Comparison of ENCODE assay signal across 22 cellular contexts in the genomic region with DNA sequence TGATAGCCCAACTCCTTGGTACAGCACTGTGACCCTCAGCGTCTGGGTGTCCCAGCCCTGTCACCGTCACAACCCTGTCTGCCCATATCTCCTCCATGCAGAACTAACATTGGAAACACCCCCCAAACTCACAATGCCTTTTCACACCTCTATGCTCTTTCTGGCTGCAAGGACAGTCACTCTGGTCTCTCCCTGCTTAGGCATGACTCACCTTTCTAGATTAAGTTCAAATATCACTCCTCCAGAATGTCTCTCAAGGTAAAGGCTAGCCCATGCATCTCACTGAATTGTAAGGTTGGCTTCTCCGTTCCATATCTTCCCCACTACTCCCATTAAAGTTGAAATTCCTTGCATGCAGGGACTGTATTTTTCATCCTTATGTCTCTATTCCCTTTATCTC. TPM values are rescaled to one million over a fixed set of nuclear protein-coding genes. Genes with fewer than 3 reads are reported as not detected.
DNase-seq lines count a peak whose midpoint lies in the region; ATAC-seq, FAIRE-seq and TF ChIP-seq lines count a peak whose summit lies in the region.
"Had no signal": no experiment of that assay in that cellular context is flagged by ENCODE, and none has a peak within 500 bp of the region (broad histone marks: within the 10 kb centered on the region; RNA-seq: fewer than 3 reads in every experiment).

No MANE protein-coding gene starts in this region.

- H3K9me3 Mint-ChIP-seq in activated CD4-positive, alpha-beta T cell treated with anti-CD3 and anti-CD28 coated beads for 36 hours (ENCODE audit: low read depth), result no peaks in the 10 kb centered on the region
- H3K9me3 Mint-ChIP-seq in activated CD4-positive, alpha-beta T cell treated with anti-CD3 and anti-CD28 coated beads, Interleukin-2, amount 10 ng/mL, durations not matched to agents 7 days and 5 days, result no peaks in the 10 kb centered on the region
- H3K9me3 Mint-ChIP-seq: H9 had no signal

- no peaks in the 10 kb centered on the region for H3K4me1 Mint-ChIP-seq in activated CD4-positive, alpha-beta T cell treated with anti-CD3 and anti-CD28 coated beads for 36 hours
- H3K4me1 Mint-ChIP-seq in activated CD4-positive, alpha-beta T cell treated with anti-CD3 and anti-CD28 coated beads, Interleukin-2, amount 10 ng/mL, durations not matched to agents 7 days and 5 days, result no peaks in the 10 kb centered on the region

- DNase-seq in activated CD4-positive, alpha-beta T cell treated with anti-CD3 and anti-CD28 coated beads for 36 hours, result no peak
- DNase-seq in activated CD4-positive, alpha-beta T cell treated with anti-CD3 and anti-CD28 coated beads, Interleukin-2, amount 10 ng/mL, durations not matched to agents 7 days and 5 days, result no peak
- peak; percentile 4 for DNase-seq in HEK293T (ENCODE audit: extremely low spot score)
- DNase-seq in bronchial epithelial cell (ENCODE audit: low read depth), result peak; percentile 34
- peak; percentile 33 for DNase-seq in kidney tubule cell (ENCODE audit: low spot score)
- no peak for DNase-seq in stomach
- no peak for DNase-seq in pancreas
- DNase-seq in LoVo (ENCODE audit: low spot score), result no peak
- DNase-seq: 8988T; CD4-positive, CD25-positive, alpha-beta regulatory T cell; DMS153; DND-41; H9; KG1; MM.1S; NCI-H2029; NCI-H526 treated with DMSO at 0.1 percent for 48 hours; Peyer's patch; SHP77 treated with DMSO at 0.1 percent for 48 hours had no signal

- CTCF ChIA-PET in activated CD4-positive, alpha-beta T cell treated with anti-CD3 and anti-CD28 coated beads for 36 hours (lab: Charles Lee), result interaction anchor here (2.2 kb wide), 1 partner anchor 549 kb away, joined by 18 read pairs; no protein-coding TSS in a partner anchor
- CTCF ChIA-PET in activated CD4-positive, alpha-beta T cell treated with anti-CD3 and anti-CD28 coated beads, Interleukin-2, amount 10 ng/mL, durations not matched to agents 7 days and 5 days (lab: Charles Lee), result interaction anchor here (1.5 kb wide), 1 partner anchor 549 kb away, joined by 6 read pairs; no protein-coding TSS in a partner anchor
- CTCF ChIA-PET in HEK293T (lab: Yijun Ruan, JAX), result interaction anchor here (1.2 to 4.9 kb wide), 3 partner anchors 14 to 126 kb away, joined by 4 to 43 read pairs (median 9); no protein-coding TSS in a partner anchor

- peak; percentile 23 for ATAC-seq in activated CD4-positive, alpha-beta T cell treated with anti-CD3 and anti-CD28 coated beads for 36 hours
- no peak for ATAC-seq in pancreas

- H3K27ac ChIP-seq in stomach, result no peak overlapping the region
- no peak overlapping the region for H3K27ac ChIP-seq in pancreas
- H3K27ac ChIP-seq: Peyer's patch had no signal

- no peak overlapping the region for H3K27ac Mint-ChIP-seq in activated CD4-positive, alpha-beta T cell treated with anti-CD3 and anti-CD28 coated beads for 36 hours
- no peak overlapping the region for H3K27ac Mint-ChIP-seq in activated CD4-positive, alpha-beta T cell treated with anti-CD3 and anti-CD28 coated beads, Interleukin-2, amount 10 ng/mL, durations not matched to agents 7 days and 5 days
- H3K27ac Mint-ChIP-seq: CD4-positive, CD25-positive, alpha-beta regulatory T cell; H9 had no signal

- H3K4me3 ChIP-seq in bronchial epithelial cell (ENCODE audit: low read depth, low read length), result no peak overlapping the region
- no peak overlapping the region for H3K4me3 ChIP-seq in stomach
- no peak overlapping the region for H3K4me3 ChIP-seq in pancreas
- H3K4me3 ChIP-seq: Peyer's patch had no signal

- no peak for TF ChIP-seq POLR2A in stomach (IDR thresholded peaks at IDR 0.05)

- no peaks in the 10 kb centered on the region for H3K36me3 Mint-ChIP-seq in activated CD4-positive, alpha-beta T cell treated with anti-CD3 and anti-CD28 coated beads for 36 hours (ENCODE audit: low read depth)
- H3K36me3 Mint-ChIP-seq in activated CD4-positive, alpha-beta T cell treated with anti-CD3 and anti-CD28 coated beads, Interleukin-2, amount 10 ng/mL, durations not matched to agents 7 days and 5 days (ENCODE audit: low read depth), result no peaks in the 10 kb centered on the region
- H3K36me3 Mint-ChIP-seq: CD4-positive, CD25-positive, alpha-beta regulatory T cell had no signal

- H3K36me3 ChIP-seq in bronchial epithelial cell (ENCODE audit: control insufficient read depth, insufficient read depth, low read length) (no peaks in the 10 kb centered on the region), stomach (no peaks in the 10 kb centered on the region), pancreas (no peaks in the 10 kb centered on the region)
- H3K36me3 ChIP-seq: Peyer's patch had no signal

- TF ChIP-seq CTCF in bronchial epithelial cell (IDR thresholded peaks at IDR 0.05; ENCODE audit: insufficient read depth, low read length, severe bottlenecking), result no peak
- TF ChIP-seq CTCF in stomach (IDR thresholded peaks at IDR 0.05), result no peak
- no peak for TF ChIP-seq CTCF in pancreas (IDR thresholded peaks at IDR 0.05)

- no peak overlapping the region for H3K4me3 Mint-ChIP-seq in activated CD4-positive, alpha-beta T cell treated with anti-CD3 and anti-CD28 coated beads for 36 hours
- no peak overlapping the region for H3K4me3 Mint-ChIP-seq in activated CD4-positive, alpha-beta T cell treated with anti-CD3 and anti-CD28 coated beads, Interleukin-2, amount 10 ng/mL, durations not matched to agents 7 days and 5 days
- H3K4me3 Mint-ChIP-seq: CD4-positive, CD25-positive, alpha-beta regulatory T cell; H9 had no signal

- H3K4me1 ChIP-seq in stomach (peaks cover 0 to 4% (median 2%) of the 10 kb centered on the region in 4 donors), pancreas (no peaks in the 10 kb centered on the region)
- H3K4me1 ChIP-seq: Peyer's patch had no signal

- no peaks in the 10 kb centered on the region for H3K27me3 ChIP-seq in bronchial epithelial cell (ENCODE audit: control insufficient read depth, insufficient read depth, low read length)
- no peaks in the 10 kb centered on the region for H3K27me3 ChIP-seq in stomach
- no peaks in the 10 kb centered on the region for H3K27me3 ChIP-seq in pancreas
- H3K27me3 ChIP-seq: Peyer's patch had no signal

- H3K9me3 ChIP-seq in stomach, result no peaks in the 10 kb centered on the region
- H3K9me3 ChIP-seq in pancreas, result no peaks in the 10 kb centered on the region
- H3K9me3 ChIP-seq: Peyer's patch had no signal

- FAIRE-seq in bronchial epithelial cell (lab: Jason Lieb, UNC) (no peak), pancreas (lab: Jason Lieb, UNC) (no peak)
- FAIRE-seq: GM18507 had no signal

- 85 to 91% (median 89%) methylated on average over 3 of the region's 3 CpGs for WGBS in stomach, 5 donors
- 86 to 89% methylated on average over 3 of the region's 3 CpGs for WGBS in pancreas, 2 donors

- no peaks in the 10 kb centered on the region for H3K27me3 Mint-ChIP-seq in activated CD4-positive, alpha-beta T cell treated with anti-CD3 and anti-CD28 coated beads for 36 hours
- H3K27me3 Mint-ChIP-seq in activated CD4-positive, alpha-beta T cell treated with anti-CD3 and anti-CD28 coated beads, Interleukin-2, amount 10 ng/mL, durations not matched to agents 7 days and 5 days, result peaks cover 23% of the 10 kb centered on the region

- POLR2A ChIA-PET in activated CD4-positive, alpha-beta T cell treated with anti-CD3 and anti-CD28 coated beads for 36 hours (lab: Charles Lee), result no interaction called here
- POLR2A ChIA-PET in activated CD4-positive, alpha-beta T cell treated with anti-CD3 and anti-CD28 coated beads, Interleukin-2, amount 10 ng/mL, durations not matched to agents 7 days and 5 days (lab: Charles Lee), result no interaction called here
- POLR2A ChIA-PET in HEK293T (lab: Yijun Ruan, JAX), result no interaction called here

- intact Hi-C loops in activated CD4-positive, alpha-beta T cell treated with anti-CD3 and anti-CD28 coated beads for 36 hours (cut with DNase I, micrococcal nuclease), result loop anchor here (5.0 to 10.0 kb wide), 2 partner anchors 150 to 888 kb away; no protein-coding TSS in a partner anchor
- intact Hi-C loops in stomach (cut with DNase I; ENCODE audit: low total_unique reads), result loop anchor here (10.0 kb wide), 1 partner anchor 548 kb away; no protein-coding TSS in a partner anchor
- intact Hi-C loops in pancreas (cut with DNase I), result loop anchor here in 2 of 3 donors (5.0 to 10.0 kb wide), 3 partner anchors 548 to 888 kb away; no protein-coding TSS in a partner anchor

- no peak for TF ChIP-seq EP300 in stomach (IDR thresholded peaks at IDR 0.05)

TF ChIP-seq in HEK293T, 16 proteins besides CTCF, POLR2A, EP300 and RAD21 (continues in another document):
- TF ChIP-seq NFRKB (IDR thresholded peaks at IDR 0.05) (no peak), FOXM1 (IDR thresholded peaks at IDR 0.05; ENCODE audit: borderline replicate concordance) (no peak), TARDBP (IDR thresholded peaks at IDR 0.05) (no peak), FOXK2 (IDR thresholded peaks at IDR 0.05) (no peak), FOXA1 (IDR thresholded peaks at IDR 0.05) (no peak), ELF4 (IDR thresholded peaks at IDR 0.05) (no peak), LEF1 (IDR thresholded peaks at IDR 0.05; ENCODE audit: borderline replicate concordance) (no peak), CTBP1 (IDR thresholded peaks at IDR 0.05; ENCODE audit: borderline replicate concordance) (no peak), ARNT (IDR thresholded peaks at IDR 0.05) (no peak), L3MBTL2 (conservative IDR thresholded peaks at IDR 0.05) (no peak)

RNA-seq across cellular contexts. Expression of gene CAPN8, which starts 17.0 kb away (rescaled TPM):
- total RNA-seq in activated CD4-positive, alpha-beta T cell treated with anti-CD3 and anti-CD28 coated beads for 36 hours, result not detected
- not detected for total RNA-seq in activated CD4-positive, alpha-beta T cell treated with anti-CD3 and anti-CD28 coated beads, Interleukin-2, amount 10 ng/mL, durations not matched to agents 7 days and 5 days
- under 0.01 and 0.26 TPM in 2 replicates for total RNA-seq in bronchial epithelial cell
- total RNA-seq in stomach, result 100 to 1,000 TPM in 4 of 5 donors, 10 to 100 TPM in 1; 67.5 to 581 (median 254) TPM
- 100 to 1,000 TPM in 1 of 3 donors, 10 to 100 TPM in 2; 28.3 to 127 (median 31.0) TPM for polyA plus RNA-seq in stomach
- total RNA-seq in pancreas, result 10 to 100 TPM in 1 of 6 donors, 1 to 10 TPM in 4, under 1 TPM in 1; 0.67 to 12.5 (median 1.4) TPM
- 1 to 10 TPM; 2.2 to 3.6 TPM for polyA plus RNA-seq in pancreas
- total RNA-seq: H9, NCI-H460 had no signal
- polyA plus RNA-seq: BJ had no signal

RNA-seq across cellular contexts. Expression of gene CAPN2, which starts 29.8 kb away (rescaled TPM):
- 10 to 100 TPM; 31.1 to 33.1 TPM for total RNA-seq in activated CD4-positive, alpha-beta T cell treated with anti-CD3 and anti-CD28 coated beads for 36 hours
- 100 to 1,000 TPM; 206 to 207 TPM for total RNA-seq in activated CD4-positive, alpha-beta T cell treated with anti-CD3 and anti-CD28 coated beads, Interleukin-2, amount 10 ng/mL, durations not matched to agents 7 days and 5 days
- total RNA-seq in bronchial epithelial cell (353 and 526 TPM in 2 replicates), stomach (100 to 1,000 TPM; 224 to 739 (median 358) TPM), pancreas (10 to 100 TPM; 48.2 to 90.0 (median 54.6) TPM)
- polyA plus RNA-seq in stomach (100 to 1,000 TPM; 128 to 171 (median 161) TPM), pancreas (10 to 100 TPM; 55.8 to 59.0 TPM)

Comparison
In these comparisons a context has a peak if more than half of its experiments do, and no peak if none do; other contexts are left out.
1. DNase-seq: peak in HEK293T (single experiment), bronchial epithelial cell (single experiment) and kidney tubule cell (single experiment); none in activated CD4-positive, alpha-beta T cell treated with anti-CD3 and anti-CD28 coated beads for 36 hours (single experiment), activated CD4-positive, alpha-beta T cell treated with anti-CD3 and anti-CD28 coated beads, Interleukin-2, amount 10 ng/mL, durations not matched to agents 7 days and 5 days (single experiment), stomach (single experiment), pancreas (0 of 6) and LoVo (single experiment).
2. RNA of gene CAPN8, which starts 17.0 kb away (total RNA-seq): 67.5 to 581 TPM in stomach; 0.67 to 12.5 TPM in pancreas, not detected in activated CD4-positive, alpha-beta T cell treated with anti-CD3 and anti-CD28 coated beads, Interleukin-2, amount 10 ng/mL, durations not matched to agents 7 days and 5 days, not detected in activated CD4-positive, alpha-beta T cell treated with anti-CD3 and anti-CD28 coated beads for 36 hours and under 0.01 to 0.26 TPM in bronchial epithelial cell; every median in the first group is over 4 times any median in the second.